ENCODE assay signal across 25 cellular contexts in the genomic region with DNA sequence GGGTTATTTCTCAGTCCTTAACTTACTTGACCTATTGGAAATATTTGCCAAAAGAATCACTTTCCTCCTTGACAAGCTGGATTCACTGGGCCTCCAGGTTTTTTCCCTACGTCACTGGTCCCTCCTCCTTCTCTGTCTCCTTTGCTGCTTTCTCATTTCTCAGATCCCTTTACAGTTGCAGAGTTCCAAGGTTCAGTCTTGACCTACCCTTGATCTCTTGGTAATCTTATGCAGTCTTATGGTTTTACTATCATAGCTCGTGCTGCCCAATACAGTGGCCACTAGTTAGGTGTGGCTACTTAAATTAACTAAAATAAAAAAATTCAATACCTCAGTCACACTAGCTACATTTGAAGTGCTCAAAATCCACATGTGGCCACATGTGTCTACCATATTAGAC. TPM values are rescaled to one million over a fixed set of nuclear protein-coding genes. Genes with fewer than 3 reads are reported as not detected.
DNase-seq lines count a peak whose midpoint lies in the region; ATAC-seq and TF ChIP-seq lines count a peak whose summit lies in the region.
"Had no signal": no experiment of that assay in that cellular context is flagged by ENCODE, and none has a peak within 500 bp of the region (broad histone marks: within the 10 kb centered on the region; RNA-seq: fewer than 3 reads in every experiment).

No MANE protein-coding gene starts in this region.

- H3K9me2 ChIP-seq in OCI-LY7 (ENCODE audit: insufficient read depth, low read length) = no peaks in the 10 kb centered on the region

- H3K9me3 ChIP-seq in heart left ventricle = no peaks in the 10 kb centered on the region
- no peaks in the 10 kb centered on the region; the same call in 1 of the 2 replicates for H3K9me3 ChIP-seq in OCI-LY7 (ENCODE audit: low read length)
- no peaks in the 10 kb centered on the region for H3K9me3 ChIP-seq in mucosa of descending colon
- H3K9me3 ChIP-seq: A549, BE2C had no signal

- peak overlapping the region; percentile 31 for H3K27ac Mint-ChIP-seq in dendritic cell treated with granulocyte-macrophage colony-stimulating factor and Interleukin-4, amounts not matched to agents 40 ng/mL and 50 ng/mL, for 4 days
- H3K27ac Mint-ChIP-seq: CD4-positive, alpha-beta T cell; H9 had no signal

- TSS peak; percentile 20 for BruUV-seq in OCI-LY7 (replicated peaks; lab: Mats Ljungman, UMichigan)

- no peak overlapping the region for H3K27ac ChIP-seq in heart left ventricle
- H3K27ac ChIP-seq in OCI-LY7 (ENCODE audit: low read depth, low read length, poor library complexity, severe bottlenecking) = no peak overlapping the region
- H3K27ac ChIP-seq: A549; BLaER1 treated with 17β-estradiol and CSF1 and Interleukin-3, amounts not matched to agents 10 nM and 100 nM; GM23248 had no signal

- no peak for TF ChIP-seq CTCF in heart left ventricle (IDR thresholded peaks at IDR 0.05)
- no peak for TF ChIP-seq CTCF in OCI-LY7 (conservative IDR thresholded peaks at IDR 0.05; ENCODE audit: low read length)
- no peak for TF ChIP-seq CTCF in mucosa of descending colon (IDR thresholded peaks at IDR 0.05)

- H3K4me3 ChIP-seq in heart left ventricle (no peak overlapping the region), OCI-LY7 (ENCODE audit: low read depth, low read length, poor library complexity, severe bottlenecking) (no peak overlapping the region), mucosa of descending colon (no peak overlapping the region)
- H3K4me3 ChIP-seq: A549; BLaER1 treated with 17β-estradiol and CSF1 and Interleukin-3, amounts not matched to agents 10 nM and 100 nM; GM23248 had no signal

- peaks cover 30% of the 10 kb centered on the region for H3K4me1 Mint-ChIP-seq in dendritic cell treated with granulocyte-macrophage colony-stimulating factor and Interleukin-4, amounts not matched to agents 40 ng/mL and 50 ng/mL, for 4 days (ENCODE audit: low read depth)
- H3K4me1 Mint-ChIP-seq: H9 had no signal

- POLR2A ChIA-PET in OCI-LY7 (lab: Charles Lee) = interaction anchor here (0.6 kb wide), 2 partner anchors 243 to 993 kb away, joined by 3 read pairs; no protein-coding TSS in a partner anchor

- DNase-seq in left ventricle myocardium superior (no peak), heart left ventricle (no peak), OCI-LY7 (ENCODE audit: low spot score) (no peak), mucosa of descending colon (no peak), NCI-H2107 treated with DMSO at 0.1 percent for 48 hours (lab: John Stamatoyannopoulos, UW; ENCODE audit: unreplicated experiment) (no peak)
- DNase-seq in activated CD4-positive, alpha-beta T cell treated with anti-CD3 and anti-CD28 coated beads, Interleukin-2, amount 50 U/mL, for 48 hours = no peak
- DNase-seq: 8988T; ACHN; AML-193; BE2C; CD4-positive, alpha-beta T cell; CD8-positive, alpha-beta memory T cell; DMS 273 treated with DMSO at 0.1 percent for 48 hours; DMS79; EL; GDM1; GM23248; H9 had no signal

- no peak overlapping the region for H2AFZ ChIP-seq in OCI-LY7 (ENCODE audit: low read length)
- H2AFZ ChIP-seq: GM23248 had no signal

- intact Hi-C loops in left ventricle myocardium superior (cut with micrococcal nuclease) = no loop called here
- intact Hi-C loops in heart left ventricle (cut with DNase I) = loop anchor here in 1 of 10 donors (10.0 kb wide), 1 partner anchor 504 kb away; no protein-coding TSS in a partner anchor
- intact Hi-C loops in OCI-LY7 (cut with micrococcal nuclease; ENCODE audit: unreplicated experiment) = no loop called here
- intact Hi-C loops in dendritic cell treated with granulocyte-macrophage colony-stimulating factor and Interleukin-4, amounts not matched to agents 40 ng/mL and 50 ng/mL, for 4 days (cut with micrococcal nuclease) = no loop called here
- intact Hi-C loops in mucosa of descending colon (cut with DNase I, micrococcal nuclease) = no loop called here

- TF ChIP-seq POLR2A in heart left ventricle (IDR thresholded peaks at IDR 0.05) = no peak

- H3K36me3 Mint-ChIP-seq in dendritic cell treated with granulocyte-macrophage colony-stimulating factor and Interleukin-4, amounts not matched to agents 40 ng/mL and 50 ng/mL, for 4 days (ENCODE audit: low read depth) = peaks cover 19% of the 10 kb centered on the region

- CTCF ChIA-PET in OCI-LY7 (lab: Charles Lee; ENCODE audit: unreplicated experiment) = no interaction called here

- H3K4me2 ChIP-seq in OCI-LY7 (ENCODE audit: low read length) = no peak overlapping the region
- H3K4me2 ChIP-seq: A549; BLaER1 treated with 17β-estradiol and CSF1 and Interleukin-3, amounts not matched to agents 10 nM and 100 nM had no signal

- peaks cover 0 to 22% (median 12%) of the 10 kb centered on the region in 9 donors for H3K36me3 ChIP-seq in heart left ventricle
- H3K36me3 ChIP-seq in OCI-LY7 (ENCODE audit: insufficient read depth, low read length) = peaks cover 38% of the 10 kb centered on the region
- no peaks in the 10 kb centered on the region for H3K36me3 ChIP-seq in mucosa of descending colon (ENCODE audit: low read depth)
- H3K36me3 ChIP-seq: BE2C had no signal

- H3K27me3 ChIP-seq in heart left ventricle = no peaks in the 10 kb centered on the region
- H3K27me3 ChIP-seq: BE2C; BLaER1 treated with 17β-estradiol and CSF1 and Interleukin-3, amounts not matched to agents 10 nM and 100 nM had no signal

- 47 to 97% (median 91%) methylated on average over 1 to 2 of the region's 2 CpGs for WGBS in heart left ventricle, 4 donors

- H3K4me3 Mint-ChIP-seq in dendritic cell treated with granulocyte-macrophage colony-stimulating factor and Interleukin-4, amounts not matched to agents 40 ng/mL and 50 ng/mL, for 4 days = no peak overlapping the region
- H3K4me3 Mint-ChIP-seq: CD14-positive monocyte; CD4-positive, alpha-beta T cell; CD8-positive, alpha-beta memory T cell; H9 had no signal

- no peaks in the 10 kb centered on the region for H4K20me1 ChIP-seq in OCI-LY7 (ENCODE audit: insufficient read depth, low read length)
- H4K20me1 ChIP-seq: BLaER1 treated with 17β-estradiol and CSF1 and Interleukin-3, amounts not matched to agents 10 nM and 100 nM had no signal

- H3K79me2 ChIP-seq in OCI-LY7 (ENCODE audit: insufficient read depth, low read depth, low read length) = peaks cover 5% of the 10 kb centered on the region; the same call in 1 of the 2 replicates

- H3K4me1 ChIP-seq in heart left ventricle = peaks cover 0 to 7% (median 0%) of the 10 kb centered on the region in 12 donors
- H3K4me1 ChIP-seq in OCI-LY7 (ENCODE audit: insufficient read depth, low read length, poor library complexity, severe bottlenecking) = peaks cover 11% of the 10 kb centered on the region
- no peaks in the 10 kb centered on the region for H3K4me1 ChIP-seq in mucosa of descending colon (ENCODE audit: low read depth)
- H3K4me1 ChIP-seq: BE2C had no signal

- no peaks in the 10 kb centered on the region for H3K9me3 Mint-ChIP-seq in dendritic cell treated with granulocyte-macrophage colony-stimulating factor and Interleukin-4, amounts not matched to agents 40 ng/mL and 50 ng/mL, for 4 days
- H3K9me3 Mint-ChIP-seq: CD4-positive, alpha-beta T cell; CD8-positive, alpha-beta memory T cell had no signal

- no peaks in the 10 kb centered on the region for H3K27me3 Mint-ChIP-seq in dendritic cell treated with granulocyte-macrophage colony-stimulating factor and Interleukin-4, amounts not matched to agents 40 ng/mL and 50 ng/mL, for 4 days
- H3K27me3 Mint-ChIP-seq: CD4-positive, alpha-beta T cell; CD8-positive, alpha-beta memory T cell had no signal

- ATAC-seq in left ventricle myocardium superior (peak; percentile 19), heart left ventricle (no peak), mucosa of descending colon (peak; percentile 93), HG03571 (IDR thresholded peaks at IDR 0.05; ENCODE audit: unreplicated experiment) (no peak)
- ATAC-seq: HCT116 had no signal

RNA-seq across cellular contexts. Expression of a gene that starts 11.4 kb away (rescaled TPM):
- total RNA-seq in left ventricle myocardium superior (5.7 TPM), heart left ventricle (10 to 100 TPM in 3 of 9 donors, 1 to 10 TPM in 6; 3.9 to 13.5 (median 7.3) TPM), OCI-LY7 (2022) (27.7 and 30.3 TPM in 2 replicates), mucosa of descending colon (10 to 100 TPM; 20.2 to 28.1 (median 20.6) TPM)
- polyA plus RNA-seq in heart left ventricle = 1 to 10 TPM; 6.3 TPM
- 16.4 and 20.1 TPM in 2 replicates for total RNA-seq in OCI-LY7 (2014; rRNA removed; shearing (Covaris generic))

RNA-seq across cellular contexts. Expression of a gene that starts 37.1 kb away (rescaled TPM):
- total RNA-seq in left ventricle myocardium superior (not detected), heart left ventricle (not detected), OCI-LY7 (2022) (not detected in 2 replicates), mucosa of descending colon (not detected)
- polyA plus RNA-seq in heart left ventricle = not detected
- total RNA-seq in OCI-LY7 (2014; rRNA removed; shearing (Covaris generic)) = not detected in 2 replicates
- total RNA-seq: CD4-positive, alpha-beta T cell; CD8-positive, alpha-beta memory T cell; GM23248; H9 had no signal
- polyA plus RNA-seq: CD14-positive monocyte; CD8-positive, alpha-beta memory T cell; GM23248; H1 had no signal

Comparison
In these comparisons a context has a peak if more than half of its experiments do, and no peak if none do; other contexts are left out.
1. ATAC-seq: peak in left ventricle myocardium superior (single experiment) and mucosa of descending colon (single experiment); none in heart left ventricle (0 of 4) and HG03571 (single experiment).